8 cellular contexts compared by ENCODE assay signal in the genomic region with DNA sequence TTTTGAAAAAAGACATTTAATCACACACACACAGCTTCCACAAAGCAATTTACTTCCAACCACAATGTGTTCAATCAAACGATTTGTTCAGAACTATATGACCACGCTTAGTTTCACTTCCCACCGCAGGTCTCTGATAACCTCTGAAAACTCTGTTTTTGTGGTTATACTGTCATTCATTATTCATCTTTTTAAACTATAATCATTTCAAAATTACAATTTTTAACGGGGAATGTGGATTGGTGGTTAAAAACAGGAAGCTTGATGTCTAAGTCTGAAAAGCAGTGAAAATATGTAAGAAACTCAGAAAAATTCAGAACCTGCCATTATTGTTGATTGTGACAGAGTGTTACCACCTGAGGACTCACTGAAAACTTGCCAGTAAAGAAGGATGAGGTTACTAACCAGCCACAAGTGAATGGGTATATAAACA. TPM values are rescaled to one million over a fixed set of nuclear protein-coding genes. Genes with fewer than 3 reads are reported as not detected.
A peak's percentile ranks its signal among the peaks of the same experiment; 100 is the strongest.
DNase-seq lines count a peak whose midpoint lies in the region; ATAC-seq and TF ChIP-seq lines count a peak whose summit lies in the region.

No MANE protein-coding gene starts in this region.

- H3K27ac ChIP-seq in foreskin keratinocyte, result no peak overlapping the region

- peaks cover 22% of the 10 kb centered on the region for H3K27me3 ChIP-seq in foreskin keratinocyte

- no peaks in the 10 kb centered on the region for H3K4me1 ChIP-seq in foreskin keratinocyte

- peak; percentile 12 for DNase-seq in activated CD8-positive, alpha-beta memory T cell treated with anti-CD3 and anti-CD28 coated beads, Interleukin-2, amount 50 U/mL, for 1 hour (ENCODE audit: extremely low read depth)
- DNase-seq in stimulated activated CD4-positive, alpha-beta T cell treated with anti-CD3 and anti-CD28 coated beads, Interleukin-4, amount 100 ng/mL, for 48 hours (ENCODE audit: low read depth in 2 of 2), result peak; percentile 47 to 73
- no peak for DNase-seq in foreskin keratinocyte
- DNase-seq in HK-2 (ENCODE audit: unreplicated experiment), result no peak
- no peak for DNase-seq in epidermal melanocyte (ENCODE audit: insufficient read length, low spot score)
- DNase-seq in NCI-H2081 (lab: John Stamatoyannopoulos, UW), result no peak

- no peak for TF ChIP-seq CTCF in foreskin keratinocyte (conservative IDR thresholded peaks at IDR 0.05)

- ATAC-seq in GM19438 (IDR thresholded peaks at IDR 0.05; ENCODE audit: low read depth, unreplicated experiment) (peak; percentile 72), HG03469 (IDR thresholded peaks at IDR 0.05; ENCODE audit: unreplicated experiment) (peak; percentile 69), foreskin keratinocyte (no peak)

RNA-seq across cellular contexts. Expression of a gene that starts 12.7 kb away (rescaled TPM):
- not detected in 2 replicates for total RNA-seq in foreskin keratinocyte
- not detected in 2 replicates for polyA plus RNA-seq in foreskin keratinocyte

RNA-seq across cellular contexts. Expression of a gene that starts 39.9 kb away (rescaled TPM):
- 8.0 and 9.8 TPM in 2 replicates for total RNA-seq in foreskin keratinocyte
- 8.7 and 9.6 TPM in 2 replicates for polyA plus RNA-seq in foreskin keratinocyte

Comparison
In these comparisons a context has a peak if more than half of its experiments do, and no peak if none do; other contexts are left out.
1. DNase-seq: peak in activated CD8-positive, alpha-beta memory T cell treated with anti-CD3 and anti-CD28 coated beads, Interleukin-2, amount 50 U/mL, for 1 hour (single experiment) and stimulated activated CD4-positive, alpha-beta T cell treated with anti-CD3 and anti-CD28 coated beads, Interleukin-4, amount 100 ng/mL, for 48 hours (2 of 2); none in foreskin keratinocyte (0 of 2), HK-2 (single experiment), epidermal melanocyte (single experiment) and NCI-H2081 (0 of 2).